8 cellular contexts compared by ENCODE assay signal in the genomic region with DNA sequence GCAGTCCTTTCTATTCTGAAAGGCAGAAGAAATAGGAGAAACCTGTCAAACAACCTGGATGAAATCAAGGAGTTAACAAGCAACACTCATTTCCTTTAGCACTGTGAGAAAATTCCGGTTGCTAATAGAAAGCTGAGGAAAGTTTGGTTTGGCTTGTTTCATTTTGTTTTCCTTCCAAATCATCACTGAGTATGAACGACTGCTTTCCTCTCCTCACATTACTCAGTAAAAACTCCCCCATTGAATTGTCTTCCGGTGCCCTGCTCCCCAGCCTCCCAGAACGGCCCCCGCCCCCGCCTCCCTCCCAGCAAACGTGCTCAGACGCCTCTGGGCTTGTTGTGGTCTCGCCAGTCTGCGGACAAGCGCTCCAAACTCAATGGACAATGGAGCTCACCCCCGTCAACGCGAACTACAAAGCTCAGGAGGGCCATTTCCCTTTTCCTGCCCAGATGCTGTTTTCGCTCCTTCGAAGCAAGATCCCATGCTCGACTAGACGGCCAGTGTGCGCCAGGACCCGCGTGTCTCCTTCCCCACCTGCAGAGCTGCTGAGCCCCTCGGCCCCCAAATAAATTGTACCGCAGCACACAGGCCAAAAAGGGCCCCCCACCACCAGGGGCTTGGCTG. TPM values are rescaled to one million over a fixed set of nuclear protein-coding genes. Genes with fewer than 3 reads are reported as not detected.
DNase-seq lines count a peak whose midpoint lies in the region; ATAC-seq, FAIRE-seq and TF ChIP-seq lines count a peak whose summit lies in the region.

No MANE protein-coding gene starts in this region.

- TF ChIP-seq RAD21 in A549 (conservative IDR thresholded peaks at IDR 0.05 in 1 of 2, IDR thresholded peaks at IDR 0.05 in 1 of 2) = no peak

- peak overlapping the region; percentile 83 for H3K4me2 ChIP-seq in A549

- DNase-seq in A549 (ENCODE audit: low read depth in 1 of 2, low spot score in 1 of 2) = peak; percentile 39 to 63
- peak; percentile 77 for DNase-seq in NCI-H526 treated with DMSO at 0.1 percent for 48 hours (lab: John Stamatoyannopoulos, UW)
- peak; percentile 87 for DNase-seq in activated CD8-positive, alpha-beta memory T cell treated with anti-CD3 and anti-CD28 coated beads for 24 hours
- DNase-seq in effector CD8-positive, alpha-beta T cell (lab: John Stamatoyannopoulos, UW) = peak; percentile 32
- DNase-seq in lower lobe of right lung = peak; percentile 67
- peak; percentile 43 to 71 (median 51) for DNase-seq in stimulated activated CD4-positive, alpha-beta T cell treated with anti-CD3 and anti-CD28 coated beads, TNF-alpha, amount 100 ng/mL, for 48 hours (ENCODE audit: low read depth in 3 of 3)

- H3K4me3 ChIP-seq in A549 (peak overlapping the region; percentile 76), lower lobe of right lung (peak overlapping the region; percentile 94)

- WGBS in A549 (ENCODE audit: missing lambda C conversion rate) = 2% methylated on average over 13 of the region's 23 CpGs

- no peak for TF ChIP-seq EP300 in A549 (IDR thresholded peaks at IDR 0.05)

- POLR2A ChIA-PET in A549 (lab: Yijun Ruan, JAX) = interaction anchor here (0.5 to 2.1 kb wide), 13 partner anchors 9 to 114 kb away, joined by 3 to 10 read pairs (median 4); a partner anchor contains a TSS

- H3K4me1 ChIP-seq in A549 = peaks cover 11% of the 10 kb centered on the region; the same call in 2 of the 3 replicates
- H3K4me1 ChIP-seq in lower lobe of right lung = peaks cover 33% of the 10 kb centered on the region

- TF ChIP-seq CTCF in A549 (IDR thresholded peaks at IDR 0.05) (no peak), lower lobe of right lung (IDR thresholded peaks at IDR 0.05) (no peak)

- no peaks in the 10 kb centered on the region for H3K27me3 ChIP-seq in lower lobe of right lung (ENCODE audit: low read depth)

- ATAC-seq in A549 (peak; percentile 48 to 59), GM18517 (IDR thresholded peaks at IDR 0.05; ENCODE audit: unreplicated experiment) (peak; percentile 46), HG03095 (IDR thresholded peaks at IDR 0.05; ENCODE audit: unreplicated experiment) (peak; percentile 44), lower lobe of right lung (peak; percentile 67 to 76)

- H3K36me3 ChIP-seq in lower lobe of right lung = no peaks in the 10 kb centered on the region

- CTCF ChIA-PET in A549 (lab: Yijun Ruan, JAX) = interaction anchor here (0.8 to 3.4 kb wide), 8 partner anchors 10 to 520 kb away, joined by 3 to 19 read pairs (median 4); a partner anchor contains a TSS

- no peak for TF ChIP-seq POLR2A in A549 (IDR thresholded peaks at IDR 0.05; ENCODE audit: low read length)

- FAIRE-seq in A549 (lab: Jason Lieb, UNC) = no peak

- intact Hi-C loops in lower lobe of right lung (cut with DNase I) = no loop called here

- H3K27ac ChIP-seq in A549 (peak overlapping the region; percentile 88 to 98), lower lobe of right lung (peak overlapping the region; percentile 91)

- H3K9me3 ChIP-seq in A549 = no peaks in the 10 kb centered on the region
- no peaks in the 10 kb centered on the region for H3K9me3 ChIP-seq in lower lobe of right lung

TF ChIP-seq in A549, 52 proteins besides CTCF, POLR2A, EP300 and RAD21:
- TF ChIP-seq MAFK (IDR thresholded peaks at IDR 0.05; ENCODE audit: partially characterized antibody) = no peak
- TF ChIP-seq RFX5 (IDR thresholded peaks at IDR 0.05) = no peak
- TF ChIP-seq PHF8 (IDR thresholded peaks at IDR 0.05; ENCODE audit: borderline replicate concordance, low read depth) = no peak
- no peak for TF ChIP-seq CHD4 (IDR thresholded peaks at IDR 0.05; ENCODE audit: borderline replicate concordance)
- no peak for TF ChIP-seq FOSL2 (IDR thresholded peaks at IDR 0.05)
- no peak for TF ChIP-seq FOSL2 (CRISPR knock-in tag; IDR thresholded peaks at IDR 0.05)
- no peak for TF ChIP-seq SMC3 (IDR thresholded peaks at IDR 0.05)
- TF ChIP-seq, protein P1, sequence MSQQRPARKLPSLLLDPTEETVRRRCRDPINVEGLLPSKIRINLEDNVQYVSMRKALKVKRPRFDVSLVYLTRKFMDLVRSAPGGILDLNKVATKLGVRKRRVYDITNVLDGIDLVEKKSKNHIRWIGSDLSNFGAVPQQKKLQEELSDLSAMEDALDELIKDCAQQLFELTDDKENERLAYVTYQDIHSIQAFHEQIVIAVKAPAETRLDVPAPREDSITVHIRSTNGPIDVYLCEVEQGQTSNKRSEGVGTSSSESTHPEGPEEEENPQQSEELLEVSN (IDR thresholded peaks at IDR 0.05; ENCODE audit: borderline replicate concordance, low read depth) = no peak; the same call in 1 of the 2 replicates
- TF ChIP-seq HOXA7 (CRISPR knock-in tag; IDR thresholded peaks at IDR 0.05) = no peak
- TF ChIP-seq NPAS2 (CRISPR knock-in tag; IDR thresholded peaks at IDR 0.05; ENCODE audit: borderline replicate concordance) = no peak
- no peak for TF ChIP-seq CBX2 (IDR thresholded peaks at IDR 0.05; ENCODE audit: borderline replicate concordance, low read depth)
- TF ChIP-seq RCOR1 (IDR thresholded peaks at IDR 0.05; ENCODE audit: low read depth, low read length) = no peak
- TF ChIP-seq, protein P2, sequence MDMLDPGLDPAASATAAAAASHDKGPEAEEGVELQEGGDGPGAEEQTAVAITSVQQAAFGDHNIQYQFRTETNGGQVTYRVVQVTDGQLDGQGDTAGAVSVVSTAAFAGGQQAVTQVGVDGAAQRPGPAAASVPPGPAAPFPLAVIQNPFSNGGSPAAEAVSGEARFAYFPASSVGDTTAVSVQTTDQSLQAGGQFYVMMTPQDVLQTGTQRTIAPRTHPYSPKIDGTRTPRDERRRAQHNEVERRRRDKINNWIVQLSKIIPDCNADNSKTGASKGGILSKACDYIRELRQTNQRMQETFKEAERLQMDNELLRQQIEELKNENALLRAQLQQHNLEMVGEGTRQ (IDR thresholded peaks at IDR 0.05) = no peak
- TF ChIP-seq EHMT2 (IDR thresholded peaks at IDR 0.05; ENCODE audit: low read depth) = no peak
- no peak for TF ChIP-seq TFCP2L1 (CRISPR knock-in tag; IDR thresholded peaks at IDR 0.05)
- TF ChIP-seq, protein P3, sequence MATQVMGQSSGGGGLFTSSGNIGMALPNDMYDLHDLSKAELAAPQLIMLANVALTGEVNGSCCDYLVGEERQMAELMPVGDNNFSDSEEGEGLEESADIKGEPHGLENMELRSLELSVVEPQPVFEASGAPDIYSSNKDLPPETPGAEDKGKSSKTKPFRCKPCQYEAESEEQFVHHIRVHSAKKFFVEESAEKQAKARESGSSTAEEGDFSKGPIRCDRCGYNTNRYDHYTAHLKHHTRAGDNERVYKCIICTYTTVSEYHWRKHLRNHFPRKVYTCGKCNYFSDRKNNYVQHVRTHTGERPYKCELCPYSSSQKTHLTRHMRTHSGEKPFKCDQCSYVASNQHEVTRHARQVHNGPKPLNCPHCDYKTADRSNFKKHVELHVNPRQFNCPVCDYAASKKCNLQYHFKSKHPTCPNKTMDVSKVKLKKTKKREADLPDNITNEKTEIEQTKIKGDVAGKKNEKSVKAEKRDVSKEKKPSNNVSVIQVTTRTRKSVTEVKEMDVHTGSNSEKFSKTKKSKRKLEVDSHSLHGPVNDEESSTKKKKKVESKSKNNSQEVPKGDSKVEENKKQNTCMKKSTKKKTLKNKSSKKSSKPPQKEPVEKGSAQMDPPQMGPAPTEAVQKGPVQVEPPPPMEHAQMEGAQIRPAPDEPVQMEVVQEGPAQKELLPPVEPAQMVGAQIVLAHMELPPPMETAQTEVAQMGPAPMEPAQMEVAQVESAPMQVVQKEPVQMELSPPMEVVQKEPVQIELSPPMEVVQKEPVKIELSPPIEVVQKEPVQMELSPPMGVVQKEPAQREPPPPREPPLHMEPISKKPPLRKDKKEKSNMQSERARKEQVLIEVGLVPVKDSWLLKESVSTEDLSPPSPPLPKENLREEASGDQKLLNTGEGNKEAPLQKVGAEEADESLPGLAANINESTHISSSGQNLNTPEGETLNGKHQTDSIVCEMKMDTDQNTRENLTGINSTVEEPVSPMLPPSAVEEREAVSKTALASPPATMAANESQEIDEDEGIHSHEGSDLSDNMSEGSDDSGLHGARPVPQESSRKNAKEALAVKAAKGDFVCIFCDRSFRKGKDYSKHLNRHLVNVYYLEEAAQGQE (IDR thresholded peaks at IDR 0.05) = no peak
- no peak for TF ChIP-seq JUNB (IDR thresholded peaks at IDR 0.05)
- no peak for TF ChIP-seq POLR2AphosphoS2 (conservative IDR thresholded peaks at IDR 0.05; ENCODE audit: low read length)
- no peak for TF ChIP-seq TP53 (CRISPR knock-in tag; IDR thresholded peaks at IDR 0.05)
- no peak for TF ChIP-seq CEBPB (IDR thresholded peaks at IDR 0.05)
- no peak for TF ChIP-seq HDAC2 (IDR thresholded peaks at IDR 0.05)

RNA-seq across cellular contexts. Expression of a gene that starts 0.7 kb away (rescaled TPM):
- polyA plus RNA-seq in A549 (2011; rRNA removed) (17.7 and 19.2 TPM in 2 replicates), A549 (2017; fragmentation: RNase III; extraction: RNeasy Plus Mini Kit Qiagen cat#74134 plus additional on column Dnase treatment) (18.2 to 21.5 TPM (median 20.6 TPM) in 3 replicates)
- polyA plus RNA-seq in A549 (2012; cell fraction: cytosol; rRNA removed) = 7.5 and 9.0 TPM in 2 replicates
- 6.0 and 8.0 TPM in 2 replicates for polyA plus RNA-seq in A549 (2012; cell fraction: nucleus; rRNA removed)
- 21.6 and 23.4 TPM in 2 replicates for polyA minus RNA-seq in A549 (2011; rRNA and poly(A)+ RNA removed)
- total RNA-seq in lower lobe of right lung = 35.9 TPM

RNA-seq across cellular contexts. Expression of a gene that starts 11.9 kb away (rescaled TPM):
- polyA plus RNA-seq in A549 (2011; rRNA removed) = 17.2 and 20.8 TPM in 2 replicates
- polyA plus RNA-seq in A549 (2012; cell fraction: cytosol; rRNA removed) = 2.8 and 3.7 TPM in 2 replicates
- polyA plus RNA-seq in A549 (2012; cell fraction: nucleus; rRNA removed) = 2.5 and 2.8 TPM in 2 replicates
- 8.3 to 10.7 TPM (median 9.1 TPM) in 3 replicates for polyA plus RNA-seq in A549 (2017; fragmentation: RNase III; extraction: RNeasy Plus Mini Kit Qiagen cat#74134 plus additional on column Dnase treatment)
- 17.2 and 21.9 TPM in 2 replicates for polyA minus RNA-seq in A549 (2011; rRNA and poly(A)+ RNA removed)
- total RNA-seq in lower lobe of right lung = 61.4 TPM

Comparison
In these comparisons a context has a peak if more than half of its experiments do, and no peak if none do; other contexts are left out.
1. Peak in every context shown above with its lines: DNase-seq, ATAC-seq, H3K4me3 ChIP-seq and H3K27ac ChIP-seq.
2. DNase-seq: peak in every context shown above with its lines; median percentile 87 in activated CD8-positive, alpha-beta memory T cell treated with anti-CD3 and anti-CD28 coated beads for 24 hours; 77 in NCI-H526 treated with DMSO at 0.1 percent for 48 hours; 67 in lower lobe of right lung; 51 in A549; 51 in stimulated activated CD4-positive, alpha-beta T cell treated with anti-CD3 and anti-CD28 coated beads, TNF-alpha, amount 100 ng/mL, for 48 hours; 32 in effector CD8-positive, alpha-beta T cell.